1 cellular context compared by ENCODE assay signal in genomic region chr19:48321622-48322591, GRCh38.
TF ChIP-seq lines count a peak whose summit lies in the region.

No MANE protein-coding gene starts in this region.

TF ChIP-seq in GM12878, 131 proteins besides CTCF, POLR2A, EP300 and RAD21 (continues in another document):
- peak; percentile 75; the same call in 1 of the 2 replicates for TF ChIP-seq SMAD5 (IDR thresholded peaks at IDR 0.05; ENCODE audit: low read depth)
- peak; percentile 82 for TF ChIP-seq MEF2B (IDR thresholded peaks at IDR 0.05; ENCODE audit: partially characterized antibody, poor library complexity, severe bottlenecking)
- TF ChIP-seq JUNB (IDR thresholded peaks at IDR 0.05), result no peak
- no peak for TF ChIP-seq MYB (IDR thresholded peaks at IDR 0.05; ENCODE audit: borderline replicate concordance, low read depth, low read length)
- peak; percentile 71 for TF ChIP-seq PAX5 (IDR thresholded peaks at IDR 0.05; ENCODE audit: borderline replicate concordance, low read depth, low read length)
- TF ChIP-seq, protein P1, sequence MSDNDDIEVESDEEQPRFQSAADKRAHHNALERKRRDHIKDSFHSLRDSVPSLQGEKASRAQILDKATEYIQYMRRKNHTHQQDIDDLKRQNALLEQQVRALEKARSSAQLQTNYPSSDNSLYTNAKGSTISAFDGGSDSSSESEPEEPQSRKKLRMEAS (IDR thresholded peaks at IDR 0.05; ENCODE audit: low read depth, low read length), result peak; percentile 86
- no peak for TF ChIP-seq MEF2A (IDR thresholded peaks at IDR 0.05; ENCODE audit: insufficient read depth, low read depth, low read length)
- TF ChIP-seq SMARCA5 (IDR thresholded peaks at IDR 0.05), result peak; percentile 97
- peak; percentile 16; the same call in 1 of the 2 replicates for TF ChIP-seq CREM (IDR thresholded peaks at IDR 0.05; ENCODE audit: low read depth)
- 0 out of 2 replicates have a peak, but pooled peaks have one; percentile 50 for TF ChIP-seq JUND (IDR thresholded peaks at IDR 0.05; ENCODE audit: low read depth, low read length)
- TF ChIP-seq RCOR1 (conservative IDR thresholded peaks at IDR 0.05; ENCODE audit: low read depth, low read length), result no peak
- TF ChIP-seq KLF5 (IDR thresholded peaks at IDR 0.05; ENCODE audit: partially characterized antibody), result peak; percentile 72
- TF ChIP-seq STAT1 (conservative IDR thresholded peaks at IDR 0.05), result 0 out of 2 replicates have a peak, but pooled peaks have one; percentile 40
- TF ChIP-seq RFX5 (IDR thresholded peaks at IDR 0.05; ENCODE audit: low read depth, low read length), result no peak
- peak; percentile 79 for TF ChIP-seq ATF7 (IDR thresholded peaks at IDR 0.05; ENCODE audit: low read depth)
- no peak; the same call in 1 of the 2 replicates for TF ChIP-seq PML (IDR thresholded peaks at IDR 0.05; ENCODE audit: low read length)
- TF ChIP-seq POLR2AphosphoS5 (IDR thresholded peaks at IDR 0.05; ENCODE audit: low read length), result peak; percentile 97
- TF ChIP-seq SMC3 (IDR thresholded peaks at IDR 0.05; ENCODE audit: borderline replicate concordance, low read length), result no peak
- no peak for TF ChIP-seq HDGF (IDR thresholded peaks at IDR 0.05)
- peak; percentile 64 for TF ChIP-seq GATAD2B (conservative IDR thresholded peaks at IDR 0.05; ENCODE audit: low read depth)
- TF ChIP-seq SUPT20H (IDR thresholded peaks at IDR 0.05; ENCODE audit: borderline replicate concordance, control insufficient read depth, low read depth, low read length), result no peak
- no peak for TF ChIP-seq BCLAF1 (IDR thresholded peaks at IDR 0.05)
- no peak for TF ChIP-seq MTA3 (IDR thresholded peaks at IDR 0.05; ENCODE audit: borderline replicate concordance, low read length)
- TF ChIP-seq TCF7 (IDR thresholded peaks at IDR 0.05; ENCODE audit: borderline replicate concordance), result no peak
- no peak; the same call in 1 of the 2 replicates for TF ChIP-seq GABPA (IDR thresholded peaks at IDR 0.05; ENCODE audit: low read depth)
- TF ChIP-seq, protein P2, sequence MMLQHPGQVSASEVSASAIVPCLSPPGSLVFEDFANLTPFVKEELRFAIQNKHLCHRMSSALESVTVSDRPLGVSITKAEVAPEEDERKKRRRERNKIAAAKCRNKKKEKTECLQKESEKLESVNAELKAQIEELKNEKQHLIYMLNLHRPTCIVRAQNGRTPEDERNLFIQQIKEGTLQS (IDR thresholded peaks at IDR 0.05; ENCODE audit: borderline replicate concordance, extremely low read depth, low read depth, low read length), result peak; percentile 41; the same call in 1 of the 2 replicates
- peak in 1 of 2 experiments; percentile 98; a peak in 2 of 3 replicates for TF ChIP-seq EGR1 (IDR thresholded peaks at IDR 0.05; ENCODE audit: borderline replicate concordance in 1 of 2, low read depth in 2 of 2, low read length in 2 of 2)
- no peak for TF ChIP-seq PKNOX1 (IDR thresholded peaks at IDR 0.05)
- TF ChIP-seq SREBF2 (IDR thresholded peaks at IDR 0.05; ENCODE audit: low read length), result no peak
- TF ChIP-seq PAX8 (IDR thresholded peaks at IDR 0.05), result no peak
- peak; percentile 90 for TF ChIP-seq USF1 (IDR thresholded peaks at IDR 0.05; ENCODE audit: borderline replicate concordance, extremely low read length, insufficient read depth, low read depth, low read length)
- TF ChIP-seq SP1 (IDR thresholded peaks at IDR 0.05; ENCODE audit: low read depth, low read length), result peak; percentile 80
- TF ChIP-seq NR2C1 (IDR thresholded peaks at IDR 0.05), result no peak
- peak; percentile 62; the same call in 1 of the 2 replicates for TF ChIP-seq TCF12 (IDR thresholded peaks at IDR 0.05; ENCODE audit: low read depth, low read length)
- TF ChIP-seq DPF2 (IDR thresholded peaks at IDR 0.05), result peak; percentile 85; the same call in 1 of the 2 replicates
- no peak for TF ChIP-seq CBX3 (IDR thresholded peaks at IDR 0.05; ENCODE audit: borderline replicate concordance, low read depth)
- TF ChIP-seq, protein P3, sequence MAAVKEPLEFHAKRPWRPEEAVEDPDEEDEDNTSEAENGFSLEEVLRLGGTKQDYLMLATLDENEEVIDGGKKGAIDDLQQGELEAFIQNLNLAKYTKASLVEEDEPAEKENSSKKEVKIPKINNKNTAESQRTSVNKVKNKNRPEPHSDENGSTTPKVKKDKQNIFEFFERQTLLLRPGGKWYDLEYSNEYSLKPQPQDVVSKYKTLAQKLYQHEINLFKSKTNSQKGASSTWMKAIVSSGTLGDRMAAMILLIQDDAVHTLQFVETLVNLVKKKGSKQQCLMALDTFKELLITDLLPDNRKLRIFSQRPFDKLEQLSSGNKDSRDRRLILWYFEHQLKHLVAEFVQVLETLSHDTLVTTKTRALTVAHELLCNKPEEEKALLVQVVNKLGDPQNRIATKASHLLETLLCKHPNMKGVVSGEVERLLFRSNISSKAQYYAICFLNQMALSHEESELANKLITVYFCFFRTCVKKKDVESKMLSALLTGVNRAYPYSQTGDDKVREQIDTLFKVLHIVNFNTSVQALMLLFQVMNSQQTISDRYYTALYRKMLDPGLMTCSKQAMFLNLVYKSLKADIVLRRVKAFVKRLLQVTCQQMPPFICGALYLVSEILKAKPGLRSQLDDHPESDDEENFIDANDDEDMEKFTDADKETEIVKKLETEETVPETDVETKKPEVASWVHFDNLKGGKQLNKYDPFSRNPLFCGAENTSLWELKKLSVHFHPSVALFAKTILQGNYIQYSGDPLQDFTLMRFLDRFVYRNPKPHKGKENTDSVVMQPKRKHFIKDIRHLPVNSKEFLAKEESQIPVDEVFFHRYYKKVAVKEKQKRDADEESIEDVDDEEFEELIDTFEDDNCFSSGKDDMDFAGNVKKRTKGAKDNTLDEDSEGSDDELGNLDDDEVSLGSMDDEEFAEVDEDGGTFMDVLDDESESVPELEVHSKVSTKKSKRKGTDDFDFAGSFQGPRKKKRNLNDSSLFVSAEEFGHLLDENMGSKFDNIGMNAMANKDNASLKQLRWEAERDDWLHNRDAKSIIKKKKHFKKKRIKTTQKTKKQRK (IDR thresholded peaks at IDR 0.05; ENCODE audit: low read depth, low read length), result no peak
- no peak for TF ChIP-seq KDM1A (IDR thresholded peaks at IDR 0.05; ENCODE audit: borderline replicate concordance)
- no peak for TF ChIP-seq CEBPB (IDR thresholded peaks at IDR 0.05; ENCODE audit: borderline replicate concordance in 1 of 2, low read depth in 2 of 2, low read length in 2 of 2)
- TF ChIP-seq CHD2 (IDR thresholded peaks at IDR 0.05; ENCODE audit: borderline replicate concordance, low read depth, low read length), result peak; percentile 68
- no peak for TF ChIP-seq ZNF592 (IDR thresholded peaks at IDR 0.05)
- peak; percentile 43; the same call in 1 of the 2 replicates for TF ChIP-seq YY1 (IDR thresholded peaks at IDR 0.05; ENCODE audit: low read depth, low read length)
- no peak for TF ChIP-seq BMI1 (IDR thresholded peaks at IDR 0.05; ENCODE audit: borderline replicate concordance)
- peak; percentile 72 for TF ChIP-seq RAD51 (IDR thresholded peaks at IDR 0.05)
- TF ChIP-seq BHLHE40 (IDR thresholded peaks at IDR 0.05; ENCODE audit: borderline replicate concordance in 1 of 2, low read depth in 2 of 2, low read length in 1 of 2), result peak; percentile 79 to 92
- TF ChIP-seq WRNIP1 (IDR thresholded peaks at IDR 0.05; ENCODE audit: borderline replicate concordance, low read depth, low read length), result no peak
- TF ChIP-seq CREB1 (IDR thresholded peaks at IDR 0.05; ENCODE audit: low read depth), result peak; percentile 34; the same call in 1 of the 2 replicates
- TF ChIP-seq, protein P4, sequence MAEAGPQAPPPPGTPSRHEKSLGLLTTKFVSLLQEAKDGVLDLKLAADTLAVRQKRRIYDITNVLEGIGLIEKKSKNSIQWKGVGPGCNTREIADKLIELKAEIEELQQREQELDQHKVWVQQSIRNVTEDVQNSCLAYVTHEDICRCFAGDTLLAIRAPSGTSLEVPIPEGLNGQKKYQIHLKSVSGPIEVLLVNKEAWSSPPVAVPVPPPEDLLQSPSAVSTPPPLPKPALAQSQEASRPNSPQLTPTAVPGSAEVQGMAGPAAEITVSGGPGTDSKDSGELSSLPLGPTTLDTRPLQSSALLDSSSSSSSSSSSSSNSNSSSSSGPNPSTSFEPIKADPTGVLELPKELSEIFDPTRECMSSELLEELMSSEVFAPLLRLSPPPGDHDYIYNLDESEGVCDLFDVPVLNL (IDR thresholded peaks at IDR 0.05; ENCODE audit: low read depth, low read length), result no peak
- peak in 1 of 2 experiments; percentile 48; a peak in 1 of 4 replicates for TF ChIP-seq ETV6 (conservative IDR thresholded peaks at IDR 0.05 in 1 of 2, IDR thresholded peaks at IDR 0.05 in 1 of 2; ENCODE audit: borderline replicate concordance in 1 of 2, low read depth in 1 of 2)
- no peak for TF ChIP-seq ZNF217 (IDR thresholded peaks at IDR 0.05)
- TF ChIP-seq NBN (IDR thresholded peaks at IDR 0.05), result peak; percentile 55
- no peak; the same call in 2 of the 3 replicates for TF ChIP-seq POU2F2 (IDR thresholded peaks at IDR 0.05; ENCODE audit: borderline replicate concordance, low read depth, low read length)
